Comparison of ENCODE assay signal across 22 cellular contexts in the genomic region with DNA sequence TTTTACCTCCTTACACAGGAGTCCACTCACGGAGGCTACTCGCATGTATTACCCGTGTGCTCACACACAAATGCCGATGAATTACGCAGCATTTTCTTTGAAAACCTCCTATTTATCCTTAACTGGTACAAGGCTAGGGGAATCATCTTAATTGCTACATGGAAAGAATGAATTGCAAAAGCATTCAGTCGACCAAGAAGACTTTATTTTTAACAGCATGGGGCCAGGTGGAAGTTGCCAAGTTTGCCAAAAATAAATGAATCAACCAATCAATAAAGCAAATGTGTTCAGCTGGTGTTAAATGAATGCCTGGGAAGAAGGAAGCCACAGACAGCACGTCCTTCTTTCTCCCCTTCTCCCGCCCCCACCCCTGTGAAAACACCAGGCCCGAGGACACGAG.
"Had no signal": no experiment of that assay in that cellular context is flagged by ENCODE, and none has a peak within 500 bp of the region (broad histone marks: within the 10 kb centered on the region; RNA-seq: fewer than 3 reads in every experiment).

No MANE protein-coding gene starts in this region.

- H3K27me3 Mint-ChIP-seq: activated CD4-positive, alpha-beta T cell treated with anti-CD3 and anti-CD28 coated beads, Interleukin-2, amount 10 ng/mL, durations not matched to agents 7 days and 5 days; activated CD8-positive, alpha-beta memory T cell treated with anti-CD3 and anti-CD28 coated beads, Interleukin-2, amount 10 ng/mL, durations not matched to agents 7 days and 5 days; activated CD8-positive, alpha-beta T cell treated with anti-CD3 and anti-CD28 coated beads for 36 hours; activated naive CD4-positive, alpha-beta T cell treated with anti-CD3 and anti-CD28 coated beads, Interleukin-2, amount 10 ng/mL, durations not matched to agents 7 days and 5 days had no signal

- ATAC-seq: activated CD8-positive, alpha-beta memory T cell treated with anti-CD3 and anti-CD28 coated beads, Interleukin-2, amount 10 ng/mL, durations not matched to agents 7 days and 5 days; activated CD8-positive, alpha-beta T cell treated with anti-CD3 and anti-CD28 coated beads for 36 hours; gastroesophageal sphincter; heart left ventricle; left cardiac atrium; right cardiac atrium; stimulated activated effector memory CD8-positive, alpha-beta T cell treated with anti-CD3 and anti-CD28 coated beads, Interleukin-12 subunit alpha, Interleukin-12 subunit beta, amount 100 ng/mL, for 72 hours had no signal

- H3K4me1 Mint-ChIP-seq: activated CD4-positive, alpha-beta T cell treated with anti-CD3 and anti-CD28 coated beads, Interleukin-2, amount 10 ng/mL, durations not matched to agents 7 days and 5 days; activated CD8-positive, alpha-beta memory T cell treated with anti-CD3 and anti-CD28 coated beads, Interleukin-2, amount 10 ng/mL, durations not matched to agents 7 days and 5 days; activated naive CD4-positive, alpha-beta T cell treated with anti-CD3 and anti-CD28 coated beads, Interleukin-2, amount 10 ng/mL, durations not matched to agents 7 days and 5 days; stimulated activated effector memory CD8-positive, alpha-beta T cell treated with anti-CD3 and anti-CD28 coated beads, Interleukin-12 subunit alpha, Interleukin-12 subunit beta, amount 100 ng/mL, for 72 hours had no signal

- H3K27ac Mint-ChIP-seq: activated CD4-positive, alpha-beta T cell treated with anti-CD3 and anti-CD28 coated beads, Interleukin-2, amount 10 ng/mL, durations not matched to agents 7 days and 5 days; activated CD8-positive, alpha-beta memory T cell treated with anti-CD3 and anti-CD28 coated beads, Interleukin-2, amount 10 ng/mL, durations not matched to agents 7 days and 5 days; activated CD8-positive, alpha-beta T cell treated with anti-CD3 and anti-CD28 coated beads for 36 hours; activated naive CD4-positive, alpha-beta T cell treated with anti-CD3 and anti-CD28 coated beads, Interleukin-2, amount 10 ng/mL, durations not matched to agents 7 days and 5 days; stimulated activated effector memory CD8-positive, alpha-beta T cell treated with anti-CD3 and anti-CD28 coated beads, Interleukin-12 subunit alpha, Interleukin-12 subunit beta, amount 100 ng/mL, for 72 hours had no signal

- H3K27me3 ChIP-seq: cardiac muscle cell, esophagus squamous epithelium, gastroesophageal sphincter, heart left ventricle, transverse colon had no signal

- H3K27ac ChIP-seq: cardiac muscle cell, esophagus squamous epithelium, gastroesophageal sphincter, heart left ventricle, VCaP had no signal

- H3K9me3 ChIP-seq: esophagus squamous epithelium, gastroesophageal sphincter, transverse colon had no signal

- H3K36me3 Mint-ChIP-seq: activated CD8-positive, alpha-beta memory T cell treated with anti-CD3 and anti-CD28 coated beads, Interleukin-2, amount 10 ng/mL, durations not matched to agents 7 days and 5 days; activated naive CD4-positive, alpha-beta T cell treated with anti-CD3 and anti-CD28 coated beads, Interleukin-2, amount 10 ng/mL, durations not matched to agents 7 days and 5 days; stimulated activated effector memory CD8-positive, alpha-beta T cell treated with anti-CD3 and anti-CD28 coated beads, Interleukin-12 subunit alpha, Interleukin-12 subunit beta, amount 100 ng/mL, for 72 hours had no signal

- DNase-seq: activated CD4-positive, alpha-beta T cell treated with anti-CD3 and anti-CD28 coated beads, Interleukin-2, amount 10 ng/mL, durations not matched to agents 7 days and 5 days; activated CD4-positive, CD25-positive, alpha-beta regulatory T cell treated with anti-CD3 and anti-CD28 coated beads, Interleukin-2, amount 50 U/mL, for 72 hours; activated CD8-positive, alpha-beta memory T cell treated with anti-CD3 and anti-CD28 coated beads, Interleukin-2, amount 10 ng/mL, durations not matched to agents 7 days and 5 days; activated CD8-positive, alpha-beta T cell treated with anti-CD3 and anti-CD28 coated beads for 36 hours; activated naive CD4-positive, alpha-beta T cell treated with anti-CD3 and anti-CD28 coated beads, Interleukin-2, amount 10 ng/mL, durations not matched to agents 7 days and 5 days; activated T-cell treated with anti-CD3 and anti-CD28 coated beads for 4 hours; amygdala; cortex of kidney; endodermal cell; esophagus squamous epithelium; heart left ventricle; islet precursor cell; left cardiac atrium; small intestine; stimulated activated CD4-positive, alpha-beta T cell treated with anti-CD3 and anti-CD28 coated beads, Interleukin-2, amount 100 ng/mL, for 24 hours; transverse colon had no signal

- H3K9me3 Mint-ChIP-seq: activated naive CD4-positive, alpha-beta T cell treated with anti-CD3 and anti-CD28 coated beads, Interleukin-2, amount 10 ng/mL, durations not matched to agents 7 days and 5 days; stimulated activated effector memory CD8-positive, alpha-beta T cell treated with anti-CD3 and anti-CD28 coated beads, Interleukin-12 subunit alpha, Interleukin-12 subunit beta, amount 100 ng/mL, for 72 hours had no signal

- H3K4me3 ChIP-seq: cardiac muscle cell, esophagus squamous epithelium, gastroesophageal sphincter, heart left ventricle, transverse colon had no signal

- H3K4me3 Mint-ChIP-seq: activated CD4-positive, alpha-beta T cell treated with anti-CD3 and anti-CD28 coated beads, Interleukin-2, amount 10 ng/mL, durations not matched to agents 7 days and 5 days; activated CD8-positive, alpha-beta memory T cell treated with anti-CD3 and anti-CD28 coated beads, Interleukin-2, amount 10 ng/mL, durations not matched to agents 7 days and 5 days; activated CD8-positive, alpha-beta T cell treated with anti-CD3 and anti-CD28 coated beads for 36 hours; activated naive CD4-positive, alpha-beta T cell treated with anti-CD3 and anti-CD28 coated beads, Interleukin-2, amount 10 ng/mL, durations not matched to agents 7 days and 5 days; endodermal cell; neural crest cell; stimulated activated effector memory CD8-positive, alpha-beta T cell treated with anti-CD3 and anti-CD28 coated beads, Interleukin-12 subunit alpha, Interleukin-12 subunit beta, amount 100 ng/mL, for 72 hours had no signal
